In the genomic region with DNA sequence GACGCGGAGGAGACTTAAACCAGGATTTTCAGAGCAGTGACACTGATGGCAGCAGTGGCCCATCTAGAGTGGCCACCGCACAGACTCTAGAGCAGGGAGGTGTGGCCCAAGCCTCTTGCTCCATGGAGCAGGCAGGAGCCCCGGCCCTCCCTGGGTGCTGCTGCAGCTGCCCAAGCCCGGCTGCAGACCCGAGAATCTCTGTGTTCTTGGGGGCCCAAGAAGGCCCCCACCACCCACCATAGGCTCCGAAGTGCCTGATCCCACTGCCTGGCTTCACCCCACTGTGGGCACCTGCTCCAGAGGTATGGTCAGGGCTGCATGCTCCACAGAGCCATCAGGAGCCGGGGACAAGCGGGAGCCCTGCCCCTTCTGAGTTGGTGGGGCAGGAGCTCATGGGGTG, we compare ENCODE assay signal across 26 cellular contexts. TPM values are rescaled to one million over a fixed set of nuclear protein-coding genes. Genes with fewer than 3 reads are reported as not detected.
"Had no signal": no experiment of that assay in that cellular context is flagged by ENCODE, and none has a peak within 500 bp of the region (broad histone marks: within the 10 kb centered on the region; RNA-seq: fewer than 3 reads in every experiment).

No MANE protein-coding gene starts in this region.

- H3K9me3 Mint-ChIP-seq: mesothelial cell of epicardium had no signal

- H3K27me3 ChIP-seq: dorsolateral prefrontal cortex, esophagus squamous epithelium, gastrocnemius medialis, heart right ventricle, left lung had no signal

- H3K27ac Mint-ChIP-seq: mesothelial cell of epicardium, naive B cell had no signal

- FAIRE-seq: colon, endothelial cell of umbilical vein, islet of Langerhans, keratinocyte had no signal

- H3K27ac ChIP-seq: coronary artery, dorsolateral prefrontal cortex, esophagus squamous epithelium, gastrocnemius medialis, heart right ventricle, left lung, lower lobe of right lung had no signal

- H3K4me3 Mint-ChIP-seq: mesothelial cell of epicardium had no signal

- H3K9me3 ChIP-seq: esophagus squamous epithelium, gastrocnemius medialis, left lung, lower lobe of right lung, mucosa of descending colon had no signal

- H3K4me1 Mint-ChIP-seq: mesothelial cell of epicardium had no signal

- DNase-seq: dermis blood vessel endothelial cell; dorsolateral prefrontal cortex; effector CD4-positive, alpha-beta T cell; effector memory CD4-positive, alpha-beta T cell; esophagus squamous epithelium; foreskin fibroblast; foreskin melanocyte; gastrocnemius medialis; glutamatergic neuron; head of caudate nucleus; heart right ventricle; hippocampal formation; left cardiac atrium; left lung; left ventricle myocardium superior; lower lobe of right lung; mesenchymal stem cell; mucosa of descending colon; naive B cell had no signal

- ATAC-seq: esophagus mucosa, gastrocnemius medialis, left cardiac atrium, left lung, left ventricle myocardium superior, mucosa of descending colon had no signal

- H3K27me3 Mint-ChIP-seq: naive B cell had no signal

- H3K4me1 ChIP-seq: esophagus squamous epithelium, gastrocnemius medialis, heart right ventricle, left lung, lower lobe of right lung had no signal

- H3K4me3 ChIP-seq: coronary artery, dorsolateral prefrontal cortex, esophagus squamous epithelium, gastrocnemius medialis, heart right ventricle, left lung, lower lobe of right lung, mucosa of descending colon had no signal

RNA-seq across cellular contexts. Expression of a gene that starts 36.4 kb away (rescaled TPM):
- total RNA-seq: left ventricle myocardium superior had no signal
